16 cellular contexts compared by ENCODE assay signal in genomic region chr11:15562230-15562629, GRCh38.
"Had no signal": no experiment of that assay in that cellular context is flagged by ENCODE, and none has a peak within 500 bp of the region (broad histone marks: within the 10 kb centered on the region; RNA-seq: fewer than 3 reads in every experiment).

No MANE protein-coding gene starts in this region.

- H3K9me3 ChIP-seq: SJCRH30 had no signal

- FAIRE-seq: HTR-8/SVneo had no signal

- H3K4me3 ChIP-seq: K562, SJCRH30 had no signal

- H3K36me3 Mint-ChIP-seq: IgD-negative memory B cell had no signal

- H3K9ac ChIP-seq: KMS-11 had no signal

- H3K4me2 ChIP-seq: KMS-11 had no signal

- H3K4me3 Mint-ChIP-seq: IgD-negative memory B cell had no signal

- DNase-seq: Kasumi-1; MM.1S; NCI-H2029; NCI-H2081 treated with DMSO at 0.1 percent for 48 hours; NCI-H524 treated with DMSO at 0.1 percent for 48 hours; NCI-H82; NK-92 treated with Interleukin-12 subunit alpha and Interleukin-12 subunit beta, amount 100 ng/mL, for 24 hours; PC-3; SHP77; SJCRH30 had no signal

- H3K27ac ChIP-seq: HL-60, KMS-11, RWPE1, SJCRH30 had no signal

- H3K4me1 ChIP-seq: SJCRH30 had no signal

- H3K27ac Mint-ChIP-seq: IgD-negative memory B cell had no signal

- H3K27me3 Mint-ChIP-seq: IgD-negative memory B cell had no signal

- H3K36me3 ChIP-seq: SJCRH30 had no signal
